In the genomic region with DNA sequence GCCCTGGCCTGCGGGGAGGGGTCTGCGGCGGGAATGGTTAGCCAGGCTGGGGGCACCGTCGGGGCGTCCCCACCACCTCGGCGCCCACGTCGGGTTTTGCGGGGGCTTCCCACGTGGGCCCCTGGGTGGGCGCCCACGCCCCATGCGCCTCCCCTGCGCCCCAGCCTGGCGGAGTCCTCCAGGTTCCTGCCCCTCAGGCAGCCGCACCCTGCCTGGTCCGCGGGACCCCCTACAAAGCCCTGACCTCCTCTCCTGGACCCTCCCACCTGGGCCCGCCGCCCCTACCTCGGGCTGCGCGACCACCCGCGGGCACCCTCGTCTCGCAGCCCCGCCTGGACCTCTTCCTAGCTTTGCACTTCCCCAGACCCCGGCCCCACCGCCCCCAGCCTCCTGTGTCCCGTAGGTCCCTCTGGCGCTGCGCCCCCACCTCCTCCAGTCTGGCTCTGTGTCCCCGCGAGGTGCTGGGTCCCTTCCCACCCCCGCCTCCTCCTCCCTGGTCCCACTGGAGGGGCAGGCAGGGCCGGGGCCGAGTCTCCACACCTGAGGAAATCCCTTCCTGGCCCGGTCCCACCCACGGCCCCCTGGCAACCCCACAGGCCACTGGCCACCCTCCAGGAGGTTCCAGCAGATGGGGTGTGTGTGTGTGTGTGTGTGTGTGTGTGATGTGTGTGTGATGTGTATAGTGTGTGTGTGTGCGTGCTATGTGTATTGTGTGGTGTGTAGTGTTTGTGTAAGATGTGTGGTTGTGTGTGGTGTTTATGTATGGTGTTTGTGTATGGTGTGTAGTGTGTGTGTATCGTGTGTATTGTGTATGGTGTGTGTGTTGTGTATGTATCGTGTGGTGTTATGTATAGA, we compare ENCODE assay signal across 10 cellular contexts. TPM values are rescaled to one million over a fixed set of nuclear protein-coding genes. Genes with fewer than 3 reads are reported as not detected.
DNase-seq lines count a peak whose midpoint lies in the region; ATAC-seq, FAIRE-seq and TF ChIP-seq lines count a peak whose summit lies in the region.
"Had no signal": no experiment of that assay in that cellular context is flagged by ENCODE, and none has a peak within 500 bp of the region (broad histone marks: within the 10 kb centered on the region; RNA-seq: fewer than 3 reads in every experiment).

No MANE protein-coding gene starts in this region.

- H4K20me1 ChIP-seq in H9 (ENCODE audit: control insufficient read depth, insufficient read depth, insufficient read length): peaks cover 3% of the 10 kb centered on the region

- H3K4me3 Mint-ChIP-seq in H9: no peak overlapping the region
- no peak overlapping the region for H3K4me3 Mint-ChIP-seq in activated T-cell treated with anti-CD3 and anti-CD28 coated beads, Interleukin-2, amount 50 U/mL, for 24 hours
- peak overlapping the region; percentile 76 for H3K4me3 Mint-ChIP-seq in stimulated activated naive CD8-positive, alpha-beta T cell treated with anti-CD3 and anti-CD28 coated beads, Interleukin-15, Interleukin-2, amounts not matched to agents 100 ng/mL and 50 ng/mL, for 24 hours

- FAIRE-seq in GM19239 (lab: Jason Lieb, UNC): no peak

- H4K5ac ChIP-seq in H9 (ENCODE audit: insufficient read length, low read depth, low read length): no peak overlapping the region

- H3K27ac Mint-ChIP-seq in H9: no peak overlapping the region
- peak overlapping the region; percentile 65 for H3K27ac Mint-ChIP-seq in activated T-cell treated with anti-CD3 and anti-CD28 coated beads, Interleukin-2, amount 50 U/mL, for 24 hours
- H3K27ac Mint-ChIP-seq in stimulated activated naive CD8-positive, alpha-beta T cell treated with anti-CD3 and anti-CD28 coated beads, Interleukin-15, Interleukin-2, amounts not matched to agents 100 ng/mL and 50 ng/mL, for 24 hours: peak overlapping the region; percentile 67

- 100% methylated on average over 3 of the region's 45 CpGs for WGBS in H9 (ENCODE audit: extremely low coverage, insufficient read length, low lambda C conversion rate)

- no peak overlapping the region for H2BK5ac ChIP-seq in H9 (ENCODE audit: insufficient read length, low read length)

- no peak overlapping the region for H2BK15ac ChIP-seq in H9 (ENCODE audit: low read depth, low read length)

- no peaks in the 10 kb centered on the region; a peak in 1 of 5 replicates for H3K9me3 Mint-ChIP-seq in H9
- no peaks in the 10 kb centered on the region for H3K9me3 Mint-ChIP-seq in activated T-cell treated with anti-CD3 and anti-CD28 coated beads, Interleukin-2, amount 50 U/mL, for 24 hours
- peaks cover 10% of the 10 kb centered on the region for H3K9me3 Mint-ChIP-seq in stimulated activated naive CD8-positive, alpha-beta T cell treated with anti-CD3 and anti-CD28 coated beads, Interleukin-15, Interleukin-2, amounts not matched to agents 100 ng/mL and 50 ng/mL, for 24 hours

- H2BK12ac ChIP-seq in H9 (ENCODE audit: insufficient read length, low read depth, low read length): no peak overlapping the region

- H3K23me2 ChIP-seq in H9 (ENCODE audit: insufficient read length, low read depth, low read length, poor library complexity, severe bottlenecking): no peaks in the 10 kb centered on the region

- H3K23ac ChIP-seq in H9 (ENCODE audit: insufficient read length, low read depth, low read length): no peak overlapping the region

- peaks cover 16% of the 10 kb centered on the region for H3K27me3 Mint-ChIP-seq in H9 (ENCODE audit: low read depth)
- no peaks in the 10 kb centered on the region for H3K27me3 Mint-ChIP-seq in activated T-cell treated with anti-CD3 and anti-CD28 coated beads, Interleukin-2, amount 50 U/mL, for 24 hours
- H3K27me3 Mint-ChIP-seq in stimulated activated naive CD8-positive, alpha-beta T cell treated with anti-CD3 and anti-CD28 coated beads, Interleukin-15, Interleukin-2, amounts not matched to agents 100 ng/mL and 50 ng/mL, for 24 hours: no peaks in the 10 kb centered on the region

- no peaks in the 10 kb centered on the region for H3K79me2 ChIP-seq in H9 (ENCODE audit: insufficient read depth, low read length)

- no peak for TF ChIP-seq CTCF in H9 (conservative IDR thresholded peaks at IDR 0.05)

- no peak for ATAC-seq in HG02852 (IDR thresholded peaks at IDR 0.05; ENCODE audit: unreplicated experiment)

- no peak overlapping the region for H3K27ac ChIP-seq in H9 (ENCODE audit: insufficient read length, low read depth, low read length)

- no peaks in the 10 kb centered on the region for H3K9me3 ChIP-seq in H9 (ENCODE audit: control insufficient read depth, low read depth, low read length)

- no peak overlapping the region for H4K8ac ChIP-seq in H9 (replicated peaks; ENCODE audit: insufficient read length, low read depth, low read length)

- H4K91ac ChIP-seq in H9 (ENCODE audit: insufficient read length, low read depth, low read length): no peak overlapping the region

- H2BK120ac ChIP-seq in H9 (ENCODE audit: low read depth, low read length, poor library complexity, severe bottlenecking): no peak overlapping the region

- H3K79me1 ChIP-seq in H9 (ENCODE audit: insufficient read depth, low read depth, low read length, poor library complexity, severe bottlenecking): no peaks in the 10 kb centered on the region

- no peak overlapping the region for H3T11ph ChIP-seq in H9 (ENCODE audit: low read length)

- H3K4me1 ChIP-seq in H9 (ENCODE audit: insufficient read depth, low read length): no peaks in the 10 kb centered on the region; the same call in 1 of the 2 replicates

- peak; percentile 38 for DNase-seq in H9
- DNase-seq in activated T-cell treated with anti-CD3 and anti-CD28 coated beads, Interleukin-2, amount 50 U/mL, for 24 hours: peak; percentile 54
- DNase-seq in iPS-NIHi11 (ENCODE audit: low spot score): peak; percentile 23
- DNase-seq in GM19239 (ENCODE audit: insufficient read length, low spot score): no peak
- DNase-seq in NCI-H1092 treated with DMSO at 0.1 percent for 48 hours (lab: John Stamatoyannopoulos, UW): no peak
- DNase-seq: NCI-H345 had no signal

- no peak overlapping the region for H3K56ac ChIP-seq in H9 (ENCODE audit: insufficient read length, low read depth, low read length)

- no peak overlapping the region for H3K14ac ChIP-seq in H9 (ENCODE audit: insufficient read depth, low read length)

- H3K18ac ChIP-seq in H9 (ENCODE audit: insufficient read length, low read depth, low read length): no peak overlapping the region

- no peak overlapping the region for H3K9ac ChIP-seq in H9 (ENCODE audit: extremely low read depth, insufficient read length, low read length)

- H2AK5ac ChIP-seq in H9 (ENCODE audit: insufficient read length, low read length): no peak overlapping the region

- no peak overlapping the region for H2BK20ac ChIP-seq in H9 (ENCODE audit: low read depth, low read length, poor library complexity, severe bottlenecking)

- no peaks in the 10 kb centered on the region for H3K27me3 ChIP-seq in H9 (ENCODE audit: insufficient read depth, low read length)

- no peak overlapping the region for H3K4me2 ChIP-seq in H9 (ENCODE audit: insufficient read depth, insufficient read length, low read length)

- H3K36me3 Mint-ChIP-seq in H9 (ENCODE audit: insufficient read depth in 1 of 3, low read depth in 3 of 3): peaks cover 0 to 2% (median 0%) of the 10 kb centered on the region in 3 experiments; a peak in 1 of 7 replicates
- H3K36me3 Mint-ChIP-seq in activated T-cell treated with anti-CD3 and anti-CD28 coated beads, Interleukin-2, amount 50 U/mL, for 24 hours (ENCODE audit: low read depth): peaks cover 9% of the 10 kb centered on the region
- H3K36me3 Mint-ChIP-seq in stimulated activated naive CD8-positive, alpha-beta T cell treated with anti-CD3 and anti-CD28 coated beads, Interleukin-15, Interleukin-2, amounts not matched to agents 100 ng/mL and 50 ng/mL, for 24 hours (ENCODE audit: low read depth): peaks cover 6% of the 10 kb centered on the region

- peaks cover 5 to 9% of the 10 kb centered on the region in 2 experiments for H3K4me1 Mint-ChIP-seq in H9
- peaks cover 44% of the 10 kb centered on the region for H3K4me1 Mint-ChIP-seq in activated T-cell treated with anti-CD3 and anti-CD28 coated beads, Interleukin-2, amount 50 U/mL, for 24 hours (ENCODE audit: low read depth)
- H3K4me1 Mint-ChIP-seq in stimulated activated naive CD8-positive, alpha-beta T cell treated with anti-CD3 and anti-CD28 coated beads, Interleukin-15, Interleukin-2, amounts not matched to agents 100 ng/mL and 50 ng/mL, for 24 hours (ENCODE audit: low read depth): peaks cover 42% of the 10 kb centered on the region

- H3K4ac ChIP-seq in H9 (ENCODE audit: low read depth, low read length): no peak overlapping the region

- no peak overlapping the region for H2AFZ ChIP-seq in H9 (ENCODE audit: low read length)

RNA-seq across cellular contexts. Expression of a gene that starts 11.8 kb away (rescaled TPM):
- total RNA-seq in H9 (2021): 43.4 and 45.1 TPM in 2 replicates

RNA-seq across cellular contexts. Expression of a gene that starts 40.2 kb away (rescaled TPM):
- total RNA-seq in H9 (2021): 0.11 and 0.20 TPM in 2 replicates
- total RNA-seq: renal cortical epithelial cell, subcutaneous adipose tissue had no signal

RNA-seq across cellular contexts. Expression of a gene that starts 54.0 kb away (rescaled TPM):
- total RNA-seq in H9 (2021): 34.7 and 37.9 TPM in 2 replicates

RNA-seq across cellular contexts. Expression of a gene that starts 54.2 kb away (rescaled TPM):
- 19.2 and 20.6 TPM in 2 replicates for total RNA-seq in H9 (2021)

Comparison
In these comparisons a context has a peak if more than half of its experiments do, and no peak if none do; other contexts are left out.
1. DNase-seq: peak in H9 (single experiment), activated T-cell treated with anti-CD3 and anti-CD28 coated beads, Interleukin-2, amount 50 U/mL, for 24 hours (single experiment) and iPS-NIHi11 (single experiment); none in GM19239 (single experiment) and NCI-H1092 treated with DMSO at 0.1 percent for 48 hours (single experiment).
2. H3K27ac Mint-ChIP-seq: peak in activated T-cell treated with anti-CD3 and anti-CD28 coated beads, Interleukin-2, amount 50 U/mL, for 24 hours (single experiment) and stimulated activated naive CD8-positive, alpha-beta T cell treated with anti-CD3 and anti-CD28 coated beads, Interleukin-15, Interleukin-2, amounts not matched to agents 100 ng/mL and 50 ng/mL, for 24 hours (single experiment); none in H9 (0 of 3).